Comparison of ENCODE assay signal across 9 cellular contexts in genomic region chr19:45901432-45901903, GRCh38. TPM values are rescaled to one million over a fixed set of nuclear protein-coding genes. Genes with fewer than 3 reads are reported as not detected.
DNase-seq lines count a peak whose midpoint lies in the region; ATAC-seq and TF ChIP-seq lines count a peak whose summit lies in the region.
"Had no signal": no experiment of that assay in that cellular context is flagged by ENCODE, and none has a peak within 500 bp of the region (broad histone marks: within the 10 kb centered on the region; RNA-seq: fewer than 3 reads in every experiment).

No MANE protein-coding gene starts in this region.

- H4K20me1 ChIP-seq in SU-DHL-6 (ENCODE audit: low read depth, low read length) = no peaks in the 10 kb centered on the region

- H3K27ac ChIP-seq in SU-DHL-6 (ENCODE audit: low read depth, low read length) (no peak overlapping the region), ectodermal cell (ENCODE audit: insufficient read depth, low read depth, low read length, poor library complexity, severe bottlenecking) (no peak overlapping the region), mucosa of rectum (ENCODE audit: low read depth in 2 of 2, low read length in 2 of 2) (no peak overlapping the region), aorta (ENCODE audit: low read depth in 1 of 2, low read length in 2 of 2) (no peak overlapping the region)

- H3K9me3 ChIP-seq in SU-DHL-6 (ENCODE audit: insufficient read depth, low read length) = no peaks in the 10 kb centered on the region
- no peaks in the 10 kb centered on the region for H3K9me3 ChIP-seq in ectodermal cell (ENCODE audit: control insufficient read depth, low read length)
- no peaks in the 10 kb centered on the region for H3K9me3 ChIP-seq in mucosa of rectum (ENCODE audit: control insufficient read depth in 2 of 2, low read length in 2 of 2)
- no peaks in the 10 kb centered on the region for H3K9me3 ChIP-seq in aorta (ENCODE audit: control insufficient read depth, low read length)

- peaks cover 17% of the 10 kb centered on the region; the same call in 1 of the 2 replicates for H3K79me2 ChIP-seq in SU-DHL-6 (ENCODE audit: insufficient read depth, low read length)

- H3K4me3 ChIP-seq in SU-DHL-6 (ENCODE audit: insufficient read depth, low read length, poor library complexity, severe bottlenecking) (peak overlapping the region; percentile 77), ectodermal cell (ENCODE audit: insufficient read depth, low read depth, low read length) (peak overlapping the region; percentile 49), mucosa of rectum (ENCODE audit: low read length in 2 of 2) (peak overlapping the region; percentile 60 to 80), aorta (ENCODE audit: low read length in 2 of 2) (peak overlapping the region; percentile 61 to 68)

- no peak for TF ChIP-seq CTCF in SU-DHL-6 (IDR thresholded peaks at IDR 0.05; ENCODE audit: insufficient read depth, low read length, poor library complexity, severe bottlenecking)

- H3K4me2 ChIP-seq in SU-DHL-6 (ENCODE audit: low read depth, low read length, poor library complexity, severe bottlenecking) = peak overlapping the region; percentile 80

- no peaks in the 10 kb centered on the region for H3K4me1 ChIP-seq in ectodermal cell (ENCODE audit: control insufficient read depth, insufficient read depth, low read length)
- H3K4me1 ChIP-seq in mucosa of rectum (ENCODE audit: control insufficient read depth in 2 of 2, insufficient read depth in 2 of 2, low read length in 2 of 2) = peaks cover 14 to 15% of the 10 kb centered on the region in 2 donors
- no peaks in the 10 kb centered on the region for H3K4me1 ChIP-seq in aorta (ENCODE audit: control insufficient read depth in 1 of 2, insufficient read depth in 2 of 2, low read length in 2 of 2)

- H2AFZ ChIP-seq in SU-DHL-6 (ENCODE audit: low read depth, low read length, severe bottlenecking) = no peak overlapping the region

- no peaks in the 10 kb centered on the region for H3K9me2 ChIP-seq in SU-DHL-6 (replicated peaks; ENCODE audit: insufficient read depth, low read length)

- intact Hi-C loops in aorta (cut with DNase I) = no loop called here

- no peak for ATAC-seq in aorta (ENCODE audit: low FRiP score)
- ATAC-seq in GM18870 (IDR thresholded peaks at IDR 0.05; ENCODE audit: unreplicated experiment) = no peak
- ATAC-seq in GM21526 (IDR thresholded peaks at IDR 0.05; ENCODE audit: low FRiP score, unreplicated experiment) = no peak

- WGBS in ectodermal cell, 2 experiments = 2% methylated on average over 69 of the region's 69 CpGs
- 3 to 6% methylated on average over 69 of the region's 69 CpGs for WGBS in aorta, 2 donors

- H3F3A ChIP-seq in SU-DHL-6 (ENCODE audit: insufficient read depth) = no peaks in the 10 kb centered on the region

- H3K27me3 ChIP-seq in SU-DHL-6 (ENCODE audit: low read length) (no peaks in the 10 kb centered on the region), ectodermal cell (ENCODE audit: control insufficient read depth, insufficient read depth, low read length, poor library complexity, severe bottlenecking) (peaks cover 24% of the 10 kb centered on the region), mucosa of rectum (ENCODE audit: control insufficient read depth in 2 of 2, insufficient read depth in 2 of 2, low read length in 2 of 2) (no peaks in the 10 kb centered on the region), aorta (ENCODE audit: control insufficient read depth in 1 of 2, insufficient read depth in 2 of 2, low read length in 1 of 2) (no peaks in the 10 kb centered on the region)

- H3K36me3 ChIP-seq in SU-DHL-6 (ENCODE audit: low read length) (no peaks in the 10 kb centered on the region), ectodermal cell (ENCODE audit: control insufficient read depth, insufficient read depth, low read length) (peaks cover 15% of the 10 kb centered on the region), mucosa of rectum (ENCODE audit: control insufficient read depth in 2 of 2, insufficient read depth in 2 of 2, low read length in 2 of 2) (peaks cover 8 to 17% of the 10 kb centered on the region in 2 donors), aorta (ENCODE audit: control insufficient read depth in 1 of 2, insufficient read depth in 2 of 2, low read length in 1 of 2) (no peaks in the 10 kb centered on the region)

- DNase-seq in NCI-H2227 (lab: John Stamatoyannopoulos, UW; ENCODE audit: unreplicated experiment) (peak; percentile 37), NCI-H2227 treated with DMSO at 0.1 percent for 48 hours (lab: John Stamatoyannopoulos, UW) (no peak), aorta (peak; percentile 76 to 85)

- peak overlapping the region; percentile 82 for H3K9ac ChIP-seq in SU-DHL-6 (ENCODE audit: low read length)
- H3K9ac ChIP-seq in mucosa of rectum (ENCODE audit: low read depth in 1 of 2, low read length in 2 of 2) = peak overlapping the region in 1 of 2 donors; percentile 27

RNA-seq across cellular contexts. Expression of gene MYPOP, which starts 0.9 kb away (rescaled TPM):
- 12.9 TPM for polyA plus RNA-seq in ectodermal cell (2013, experiment 1 of 4)
- polyA plus RNA-seq in ectodermal cell (2013, experiment 2 of 4) = 10.9 TPM
- polyA plus RNA-seq in ectodermal cell (2013, experiment 3 of 4) = 11.3 TPM
- polyA plus RNA-seq in ectodermal cell (2013, experiment 4 of 4) = 11.7 TPM
- 1 to 10 TPM; 5.6 to 7.3 TPM for total RNA-seq in aorta
- 1 to 10 TPM; 4.9 to 8.3 TPM for polyA plus RNA-seq in aorta

RNA-seq across cellular contexts. Expression of gene NANOS2, which starts 13.1 kb away (rescaled TPM):
- polyA plus RNA-seq in ectodermal cell (2013, experiment 1 of 4) = 0.31 TPM
- polyA plus RNA-seq in ectodermal cell (2013, experiment 2 of 4) = 0.11 TPM
- polyA plus RNA-seq in ectodermal cell (2013, experiment 3 of 4) = 0.27 TPM
- polyA plus RNA-seq in ectodermal cell (2013, experiment 4 of 4) = 0.16 TPM
- total RNA-seq in aorta = not detected
- not detected for polyA plus RNA-seq in aorta
- total RNA-seq: activated naive CD4-positive, alpha-beta T cell treated with anti-CD3 and anti-CD28 coated beads, Interleukin-2, amount 50 U/mL, for 72 hours had no signal

RNA-seq across cellular contexts. Expression of gene IRF2BP1, which starts 15.5 kb away (rescaled TPM):
- polyA plus RNA-seq in ectodermal cell (2013, experiment 1 of 4) = 18.4 TPM
- 18.2 TPM for polyA plus RNA-seq in ectodermal cell (2013, experiment 2 of 4)
- polyA plus RNA-seq in ectodermal cell (2013, experiment 3 of 4) = 18.7 TPM
- polyA plus RNA-seq in ectodermal cell (2013, experiment 4 of 4) = 19.7 TPM
- total RNA-seq in aorta = 10 to 100 TPM; 15.6 to 17.7 TPM
- polyA plus RNA-seq in aorta = 10 to 100 TPM in 1 of 2 donors, 1 to 10 TPM in 1; 4.1 to 13.3 TPM

RNA-seq across cellular contexts. Expression of gene FOXA3, which starts 37.3 kb away (rescaled TPM):
- polyA plus RNA-seq in ectodermal cell (2013, experiment 1 of 4) = 6.8 TPM
- polyA plus RNA-seq in ectodermal cell (2013, experiment 2 of 4) = 7.0 TPM
- polyA plus RNA-seq in ectodermal cell (2013, experiment 3 of 4) = 4.8 TPM
- 5.5 TPM for polyA plus RNA-seq in ectodermal cell (2013, experiment 4 of 4)
- under 1 TPM in 1 of 2 donors, not detected in 1; 0.23 TPM for total RNA-seq in aorta
- polyA plus RNA-seq in aorta = 1 to 10 TPM in 1 of 2 donors, not detected in 1; 3.6 TPM

RNA-seq across cellular contexts. Expression of gene SYMPK, which starts 38.5 kb away (rescaled TPM):
- polyA plus RNA-seq in ectodermal cell (2013, experiment 1 of 4) = 77.6 TPM
- 78.5 TPM for polyA plus RNA-seq in ectodermal cell (2013, experiment 2 of 4)
- 64.5 TPM for polyA plus RNA-seq in ectodermal cell (2013, experiment 3 of 4)
- polyA plus RNA-seq in ectodermal cell (2013, experiment 4 of 4) = 66.3 TPM
- 10 to 100 TPM; 49.8 to 52.0 TPM for total RNA-seq in aorta
- 10 to 100 TPM; 22.4 to 98.6 TPM for polyA plus RNA-seq in aorta
